ENCODE assay signal across 9 cellular contexts in genomic region chr2:233061007-233061590, GRCh38. TPM values are rescaled to one million over a fixed set of nuclear protein-coding genes. Genes with fewer than 3 reads are reported as not detected.
DNase-seq lines count a peak whose midpoint lies in the region; ATAC-seq and TF ChIP-seq lines count a peak whose summit lies in the region.
"Had no signal": no experiment of that assay in that cellular context is flagged by ENCODE, and none has a peak within 500 bp of the region (broad histone marks: within the 10 kb centered on the region; RNA-seq: fewer than 3 reads in every experiment).

No MANE protein-coding gene starts in this region.

- peak overlapping the region; percentile 96 for H3K27ac Mint-ChIP-seq in T-helper 17 cell

- no peaks in the 10 kb centered on the region for H3K9me3 ChIP-seq in T-helper 17 cell (ENCODE audit: control insufficient read depth, low read length, poor library complexity, severe bottlenecking)

- peak overlapping the region; percentile 91 for H3K4me3 Mint-ChIP-seq in T-helper 17 cell

- H3K36me3 Mint-ChIP-seq in T-helper 17 cell (ENCODE audit: low read depth): no peaks in the 10 kb centered on the region

- TF ChIP-seq POLR2A in GM19193 (IDR thresholded peaks at IDR 0.05; ENCODE audit: extremely low read depth, insufficient read depth, insufficient read length): peak; percentile 74

- H3K27me3 Mint-ChIP-seq in T-helper 17 cell: no peaks in the 10 kb centered on the region

- DNase-seq in CD1c-positive myeloid dendritic cell (ENCODE audit: extremely low spot score) (peak; percentile 85), T-helper 17 cell (no peak), midbrain (lab: John Stamatoyannopoulos, UW) (peak; percentile 19), DMS153 (lab: John Stamatoyannopoulos, UW) (no peak), NCI-H446 (lab: John Stamatoyannopoulos, UW) (no peak), NCI-H82 (lab: John Stamatoyannopoulos, UW) (no peak)

- H3K4me1 Mint-ChIP-seq in T-helper 17 cell: peaks cover 44% of the 10 kb centered on the region
- H3K4me1 Mint-ChIP-seq: nephron had no signal

- ATAC-seq in T-helper 17 cell (peak; percentile 5), GM21360 (IDR thresholded peaks at IDR 0.05; ENCODE audit: unreplicated experiment) (no peak)

RNA-seq across cellular contexts. Expression of gene INPP5D, which starts 1.0 kb away (rescaled TPM):
- total RNA-seq in T-helper 17 cell: 100 to 1,000 TPM; 163 to 184 TPM

RNA-seq across cellular contexts. Expression of gene NEU2, which starts 28.6 kb away (rescaled TPM):
- not detected for total RNA-seq in T-helper 17 cell

RNA-seq across cellular contexts. Expression of gene NGEF, which starts 48.0 kb away (rescaled TPM):
- total RNA-seq in T-helper 17 cell: not detected

Comparison
In these comparisons a context has a peak if more than half of its experiments do, and no peak if none do; other contexts are left out.
1. DNase-seq: peak in CD1c-positive myeloid dendritic cell (single experiment) and midbrain (single experiment); none in T-helper 17 cell (0 of 3), DMS153 (single experiment), NCI-H446 (0 of 2) and NCI-H82 (single experiment).